ENCODE assay signal across 30 cellular contexts in the genomic region with DNA sequence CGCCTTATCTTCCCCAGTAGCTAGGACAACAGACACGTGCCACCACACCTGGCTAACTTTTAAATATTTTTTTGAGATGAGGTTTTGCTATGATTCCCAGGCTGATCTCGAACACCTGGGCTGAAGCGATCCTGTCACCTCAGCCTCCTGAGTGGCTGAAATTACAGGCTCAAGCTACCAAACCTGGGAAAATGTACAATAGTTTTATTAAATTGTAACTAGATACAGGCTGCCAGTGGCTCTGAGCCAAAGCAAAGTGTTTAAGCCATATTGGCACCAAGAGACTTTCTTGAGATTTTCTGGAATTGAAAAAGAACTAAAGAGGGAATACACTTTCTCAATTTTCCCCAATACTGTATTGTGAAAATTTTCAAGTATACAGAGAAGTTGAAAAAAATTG.
"Had no signal": no experiment of that assay in that cellular context is flagged by ENCODE, and none has a peak within 500 bp of the region (broad histone marks: within the 10 kb centered on the region; RNA-seq: fewer than 3 reads in every experiment).

No MANE protein-coding gene starts in this region.

- ATAC-seq: activated CD8-positive, alpha-beta T cell treated with anti-CD3 and anti-CD28 coated beads for 36 hours; activated naive CD4-positive, alpha-beta T cell treated with anti-CD3 and anti-CD28 coated beads, Interleukin-2, amount 50 U/mL, for 72 hours; activated T-cell treated with anti-CD3 and anti-CD28 coated beads, Interleukin-2, amount 50 U/mL, for 4 hours; activated T-cell treated with anti-CD3 and anti-CD28 coated beads, Interleukin-2, amount 50 U/mL, for 72 hours; activated T-helper 17 cell treated with anti-CD3 and anti-CD28 coated beads, Interleukin-2, amount 50 U/mL, for 72 hours had no signal

- H3K9me3 ChIP-seq: adrenal gland had no signal

- DNase-seq: activated B cell treated with CpG ODN at 0.5 μM for 24 hours; activated CD4-positive, alpha-beta memory T cell treated with anti-CD3 and anti-CD28 coated beads for 36 hours; activated CD4-positive, alpha-beta T cell treated with anti-CD3 and anti-CD28 coated beads for 4 hours; activated CD4-positive, alpha-beta T cell treated with anti-CD3 and anti-CD28 coated beads, Interleukin-2, amount 10 ng/mL, durations not matched to agents 24 days and 14 days; activated CD4-positive, alpha-beta T cell treated with anti-CD3 and anti-CD28 coated beads, Interleukin-2, amount 50 U/mL, for 1 hour; activated CD4-positive, alpha-beta T cell treated with anti-CD3 and anti-CD28 coated beads, Interleukin-2, amount 50 U/mL, for 4 hours; activated CD4-positive, CD25-positive, alpha-beta regulatory T cell treated with anti-CD3 and anti-CD28 coated beads, Interleukin-2, amount 50 U/mL, for 72 hours; activated CD8-positive, alpha-beta memory T cell treated with anti-CD3 and anti-CD28 coated beads, Interleukin-2, amount 50 U/mL, for 4 hours; activated CD8-positive, alpha-beta T cell treated with anti-CD3 and anti-CD28 coated beads for 36 hours; activated effector memory CD4-positive, alpha-beta T cell treated with anti-CD3 and anti-CD28 coated beads, Interleukin-2, amount 50 U/mL, for 16 hours; activated gamma-delta T cell treated with Interleukin-2 at 50 U/mL for 16 hours; activated naive CD4-positive, alpha-beta T cell; activated naive CD4-positive, alpha-beta T cell treated with anti-CD3 and anti-CD28 coated beads for 36 hours; activated naive CD4-positive, alpha-beta T cell treated with anti-CD3 and anti-CD28 coated beads, Interleukin-2, amount 50 U/mL, for 16 hours; activated naive CD8-positive, alpha-beta T cell treated with anti-CD3 and anti-CD28 coated beads for 36 hours; activated T-cell treated with anti-CD3 and anti-CD28 coated beads for 4 hours; activated T-cell treated with anti-CD3 and anti-CD28 coated beads, Interleukin-2, amount 50 U/mL, for 1 hour; activated T-cell treated with anti-CD3 and anti-CD28 coated beads, Interleukin-2, amount 50 U/mL, for 4 hours; activated T-cell treated with anti-CD3 and anti-CD28 coated beads, Interleukin-2, amount 50 U/mL, for 72 hours; adrenal gland; amniotic stem cell; aorta; caudate nucleus; cerebellar nuclear complex; T-helper 2 cell; T-helper 9 cell had no signal

- H3K4me1 ChIP-seq: adrenal gland had no signal

- H3K36me3 ChIP-seq: adrenal gland, cardiac muscle cell had no signal

- H3K27me3 ChIP-seq: adrenal gland, cardiac muscle cell had no signal

- H3K4me3 ChIP-seq: adrenal gland, cardiac muscle cell had no signal

- H3K27ac ChIP-seq: adrenal gland, cardiac muscle cell, VCaP had no signal
